Comparison of ENCODE assay signal across 10 cellular contexts in the genomic region with DNA sequence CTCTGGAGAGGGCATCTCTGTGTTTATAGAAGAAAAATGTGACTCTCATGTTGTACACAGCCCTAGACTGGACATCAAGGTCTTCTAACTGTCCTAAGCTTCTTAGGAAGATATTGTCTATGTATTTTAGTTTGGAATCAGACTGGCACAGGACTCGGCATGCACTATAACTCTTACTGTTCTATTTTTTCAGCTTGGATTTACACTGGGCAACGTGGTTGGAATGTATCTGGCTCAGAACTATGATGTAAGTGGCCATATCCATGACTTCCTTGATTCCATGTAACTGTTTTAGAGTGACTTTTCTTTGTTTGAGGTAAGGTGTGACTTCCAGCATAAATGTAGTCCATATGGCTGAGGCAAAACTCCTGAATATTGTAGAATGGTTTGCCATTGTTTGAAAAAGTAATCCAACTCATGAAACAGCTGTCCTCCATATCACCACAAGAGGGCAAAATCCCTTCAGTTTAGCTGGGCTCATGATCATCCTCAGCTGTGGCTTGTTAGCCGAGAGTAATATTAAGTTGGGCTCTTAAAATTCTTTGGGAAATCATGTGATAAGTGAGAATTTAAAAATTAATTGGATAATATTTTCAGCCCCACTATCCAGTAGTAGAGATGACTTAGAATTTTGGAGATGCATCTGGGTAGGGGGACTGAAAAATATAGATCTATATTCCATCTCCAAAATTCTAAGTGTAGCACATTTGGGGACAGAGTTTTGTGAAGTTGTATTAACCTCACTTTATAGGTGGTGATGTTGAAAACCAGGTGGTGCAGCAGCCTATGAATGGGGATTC. TPM values are rescaled to one million over a fixed set of nuclear protein-coding genes. Genes with fewer than 3 reads are reported as not detected.
A peak's percentile ranks its signal among the peaks of the same experiment; 100 is the strongest.
DNase-seq lines count a peak whose midpoint lies in the region; ATAC-seq and TF ChIP-seq lines count a peak whose summit lies in the region.
"Had no signal": no experiment of that assay in that cellular context is flagged by ENCODE, and none has a peak within 500 bp of the region (broad histone marks: within the 10 kb centered on the region; RNA-seq: fewer than 3 reads in every experiment).

No MANE protein-coding gene starts in this region.

- DNase-seq in NCI-H510A treated with DMSO at 0.1 percent for 48 hours (lab: John Stamatoyannopoulos, UW) (peak; percentile 18), NCI-H510A (lab: John Stamatoyannopoulos, UW) (no peak), HAP-1 (ENCODE audit: low spot score in 2 of 2) (peak; percentile 47 to 53), NCI-H1092 (lab: John Stamatoyannopoulos, UW) (peak; percentile 40), T-helper 17 cell (no peak), fibroblast of villous mesenchyme (ENCODE audit: low read depth) (peak; percentile 73), occipital lobe (lab: John Stamatoyannopoulos, UW) (no peak)

- no peak overlapping the region for H3K4me3 ChIP-seq in HAP-1
- no peak overlapping the region for H3K4me3 ChIP-seq in fibroblast of villous mesenchyme (ENCODE audit: low read depth, low read length)
- no peak overlapping the region for H3K4me3 ChIP-seq in parathyroid adenoma (ENCODE audit: low read depth, low read length)

- H3K36me3 Mint-ChIP-seq in T-helper 17 cell (ENCODE audit: low read depth), result peaks cover 7% of the 10 kb centered on the region

- H3K27me3 Mint-ChIP-seq in T-helper 17 cell, result no peaks in the 10 kb centered on the region
- H3K27me3 Mint-ChIP-seq: CD4-positive, alpha-beta memory T cell had no signal

- TF ChIP-seq CTCF in fibroblast of villous mesenchyme (IDR thresholded peaks at IDR 0.05; ENCODE audit: insufficient read depth, low read depth, low read length), result peak; percentile 87
- TF ChIP-seq CTCF in parathyroid adenoma (IDR thresholded peaks at IDR 0.05), result peak; percentile 75

- H2AFZ ChIP-seq in parathyroid adenoma, result no peak overlapping the region

- ATAC-seq in T-helper 17 cell, result peak; percentile 65

- H3K4me3 Mint-ChIP-seq in T-helper 17 cell, result no peak overlapping the region
- H3K4me3 Mint-ChIP-seq: CD4-positive, alpha-beta memory T cell had no signal

- no peak overlapping the region for H3K4me2 ChIP-seq in parathyroid adenoma (ENCODE audit: low read length)

- H3K27ac Mint-ChIP-seq in T-helper 17 cell, result no peak overlapping the region
- H3K27ac Mint-ChIP-seq: activated naive CD4-positive, alpha-beta T cell treated with anti-CD3 and anti-CD28 coated beads, Interleukin-2, amount 50 U/mL, for 72 hours; CD4-positive, alpha-beta memory T cell had no signal

- H3K9ac ChIP-seq in parathyroid adenoma, result peak overlapping the region; percentile 3

- no peak overlapping the region for H3K27ac ChIP-seq in parathyroid adenoma

- H3K27me3 ChIP-seq in HAP-1 (ENCODE audit: low read depth), result no peaks in the 10 kb centered on the region; the same call in 1 of the 2 replicates
- H3K27me3 ChIP-seq in parathyroid adenoma (ENCODE audit: control insufficient read depth, insufficient read depth, low read length), result no peaks in the 10 kb centered on the region

- peaks cover 20% of the 10 kb centered on the region for H3K79me2 ChIP-seq in parathyroid adenoma

- H3K36me3 ChIP-seq in HAP-1 (replicated peaks) (peaks cover 13% of the 10 kb centered on the region; the same call in 1 of the 2 replicates), parathyroid adenoma (ENCODE audit: control insufficient read depth, insufficient read depth, low read length) (no peaks in the 10 kb centered on the region)

- in situ Hi-C loops in HAP-1 (cut with MboI; ENCODE audit: low sequenced_read_pairs), result loop anchor here (25.0 kb wide), 1 partner anchor 290 kb away; no protein-coding TSS in a partner anchor

- peaks cover 20% of the 10 kb centered on the region for H3K4me1 Mint-ChIP-seq in T-helper 17 cell

- H3K9me3 ChIP-seq in HAP-1 (no peaks in the 10 kb centered on the region), T-helper 17 cell (ENCODE audit: control insufficient read depth, low read length, poor library complexity, severe bottlenecking) (no peaks in the 10 kb centered on the region), parathyroid adenoma (ENCODE audit: control insufficient read depth, low read length) (no peaks in the 10 kb centered on the region)

- no peaks in the 10 kb centered on the region; the same call in 1 of the 2 replicates for H3K4me1 ChIP-seq in HAP-1
- H3K4me1 ChIP-seq in parathyroid adenoma, result no peaks in the 10 kb centered on the region

RNA-seq across cellular contexts. Expression of a gene that starts 10.4 kb away (rescaled TPM):
- total RNA-seq in T-helper 17 cell (10 to 100 TPM; 15.7 to 20.7 TPM), fibroblast of villous mesenchyme (18.6 and 19.0 TPM in 2 replicates), occipital lobe (24.2 TPM)

RNA-seq across cellular contexts. Expression of a gene that starts 55.2 kb away (rescaled TPM):
- total RNA-seq in T-helper 17 cell, result not detected
- 0.32 TPM in 1 of 2 replicates, not detected in the other for total RNA-seq in fibroblast of villous mesenchyme
- total RNA-seq in occipital lobe, result 7.6 TPM
- total RNA-seq: activated naive CD4-positive, alpha-beta T cell treated with anti-CD3 and anti-CD28 coated beads, Interleukin-2, amount 50 U/mL, for 72 hours; CD4-positive, alpha-beta memory T cell had no signal

Comparison
In these comparisons a context has a peak if more than half of its experiments do, and no peak if none do; other contexts are left out.
1. DNase-seq: peak in NCI-H510A treated with DMSO at 0.1 percent for 48 hours (single experiment), HAP-1 (2 of 2), NCI-H1092 (single experiment) and fibroblast of villous mesenchyme (single experiment); none in NCI-H510A (single experiment), T-helper 17 cell (0 of 3) and occipital lobe (single experiment).